Comparison of ENCODE assay signal across 1 cellular context in genomic region chr5:147831465-147831864, GRCh38.
TF ChIP-seq lines count a peak whose summit lies in the region.

TSS of gene SPINK1 (minus strand) at chr5:147831671. CDS start at chr5:147831577, 94 bp downstream.

TF ChIP-seq in HepG2, 621 proteins besides CTCF, POLR2A, EP300 and RAD21:
- TF ChIP-seq NCOA1 (CRISPR knock-in tag; IDR thresholded peaks at IDR 0.05) (no peak), IKZF4 (CRISPR knock-in tag; IDR thresholded peaks at IDR 0.05; ENCODE audit: borderline replicate concordance, low read depth, not compliant biosample characterization) (no peak), CBX5 (CRISPR knock-in tag; IDR thresholded peaks at IDR 0.05; ENCODE audit: borderline replicate concordance) (no peak), CREB1 (IDR thresholded peaks at IDR 0.05) (no peak), CREB1 (CRISPR knock-in tag; IDR thresholded peaks at IDR 0.05) (no peak), ATF6 (CRISPR knock-in tag; conservative IDR thresholded peaks at IDR 0.05) (no peak), FOSL2 (CRISPR knock-in tag; IDR thresholded peaks at IDR 0.05) (0 out of 2 replicates have a peak, but pooled peaks have one; percentile 9), ZNF367 (CRISPR knock-in tag; IDR thresholded peaks at IDR 0.05; ENCODE audit: borderline replicate concordance) (no peak), NBN (conservative IDR thresholded peaks at IDR 0.05) (no peak), PAF1 (CRISPR knock-in tag; IDR thresholded peaks at IDR 0.05) (no peak), DR1 (CRISPR knock-in tag; IDR thresholded peaks at IDR 0.05) (peak; percentile 51; the same call in 1 of the 2 replicates), ZNF747 (CRISPR knock-in tag; IDR thresholded peaks at IDR 0.05; ENCODE audit: borderline replicate concordance) (no peak), SATB2 (CRISPR knock-in tag; IDR thresholded peaks at IDR 0.05) (no peak), ZKSCAN5 (CRISPR knock-in tag; IDR thresholded peaks at IDR 0.05) (no peak), ZBTB10 (CRISPR knock-in tag; IDR thresholded peaks at IDR 0.05; ENCODE audit: borderline replicate concordance) (no peak), ZNF20 (CRISPR knock-in tag; IDR thresholded peaks at IDR 0.05) (no peak), ZNF574 (CRISPR knock-in tag; IDR thresholded peaks at IDR 0.05) (no peak), KDM3A (CRISPR knock-in tag; IDR thresholded peaks at IDR 0.05; ENCODE audit: low read depth) (no peak), ZNF354B (CRISPR knock-in tag; IDR thresholded peaks at IDR 0.05) (no peak), ZNF12 (CRISPR knock-in tag; IDR thresholded peaks at IDR 0.05) (no peak), ZNF225 (CRISPR knock-in tag; IDR thresholded peaks at IDR 0.05) (no peak), TGIF2 (CRISPR knock-in tag; IDR thresholded peaks at IDR 0.05) (peak; percentile 26; the same call in 1 of the 2 replicates), AKNA (CRISPR knock-in tag; IDR thresholded peaks at IDR 0.05; ENCODE audit: borderline replicate concordance) (no peak), ZNF781 (CRISPR knock-in tag; IDR thresholded peaks at IDR 0.05; ENCODE audit: borderline replicate concordance, not compliant biosample characterization) (no peak), ZNF644 (CRISPR knock-in tag; IDR thresholded peaks at IDR 0.05; ENCODE audit: low read depth) (peak; percentile 75; the same call in 1 of the 2 replicates), POLR2G (IDR thresholded peaks at IDR 0.05; ENCODE audit: low read depth, low read length) (peak; percentile 53), NFE2L1 (CRISPR knock-in tag; IDR thresholded peaks at IDR 0.05; ENCODE audit: borderline replicate concordance) (no peak), NPAS2 (CRISPR knock-in tag; IDR thresholded peaks at IDR 0.05; ENCODE audit: borderline replicate concordance) (no peak), ZNF746 (CRISPR knock-in tag; IDR thresholded peaks at IDR 0.05) (no peak)
